23 cellular contexts compared by ENCODE assay signal in genomic region chr5:142740903-142741302, GRCh38. TPM values are rescaled to one million over a fixed set of nuclear protein-coding genes. Genes with fewer than 3 reads are reported as not detected.
A peak's percentile ranks its signal among the peaks of the same experiment; 100 is the strongest.
DNase-seq lines count a peak whose midpoint lies in the region; ATAC-seq and TF ChIP-seq lines count a peak whose summit lies in the region.
"Had no signal": no experiment of that assay in that cellular context is flagged by ENCODE, and none has a peak within 500 bp of the region (broad histone marks: within the 10 kb centered on the region; RNA-seq: fewer than 3 reads in every experiment).

No MANE protein-coding gene starts in this region.

- TF ChIP-seq CTCF in AG09319 (IDR thresholded peaks at IDR 0.05; ENCODE audit: low read depth, low read length) = no peak

- POLR2A ChIA-PET in CD4-positive, alpha-beta memory T cell (lab: Charles Lee; ENCODE audit: partially characterized antibody) = no interaction called here

- H3K4me1 ChIP-seq in adipocyte (ENCODE audit: control insufficient read depth, insufficient read depth, low read length) (peaks cover 29% of the 10 kb centered on the region), right cardiac atrium (ENCODE audit: control insufficient read depth, insufficient read depth, low read length) (peaks cover 10% of the 10 kb centered on the region)
- no peaks in the 10 kb centered on the region for H3K4me1 ChIP-seq in CD4-positive, alpha-beta memory T cell (ENCODE audit: insufficient read depth, low read length)

- no peaks in the 10 kb centered on the region for H3K9me3 Mint-ChIP-seq in CD4-positive, alpha-beta memory T cell
- H3K9me3 Mint-ChIP-seq: activated T-helper 2 cell treated with anti-CD3 and anti-CD28 coated beads, Interferon-gamma antibody, Interleukin-2, Interleukin-4, amounts not matched to agents 10 μg/mL and 5 μg/mL and 100 μg/mL, durations not matched to agents 14 hours and 24 hours and 36 hours had no signal

- no peak overlapping the region for H3K27ac Mint-ChIP-seq in CD4-positive, alpha-beta memory T cell
- H3K27ac Mint-ChIP-seq: activated T-helper 2 cell treated with anti-CD3 and anti-CD28 coated beads, Interferon-gamma antibody, Interleukin-2, Interleukin-4, amounts not matched to agents 10 μg/mL and 5 μg/mL and 100 μg/mL, durations not matched to agents 14 hours and 24 hours and 36 hours; type B pancreatic cell had no signal

- H3K4me1 Mint-ChIP-seq in CD4-positive, alpha-beta memory T cell = peaks cover 0 to 11% (median 2%) of the 10 kb centered on the region in 4 donors

- peak in 1 of 2 donors; percentile 34 for ATAC-seq in right cardiac atrium
- ATAC-seq in HG02571 (IDR thresholded peaks at IDR 0.05; ENCODE audit: unreplicated experiment) = no peak
- no peak for ATAC-seq in GM21423 (IDR thresholded peaks at IDR 0.05; ENCODE audit: unreplicated experiment)
- ATAC-seq: GM12878 had no signal

- 63% methylated on average over 2 of the region's 2 CpGs for WGBS in right cardiac atrium

- no peaks in the 10 kb centered on the region for H3K36me3 ChIP-seq in adipocyte (ENCODE audit: control insufficient read depth, insufficient read depth, low read length, severe bottlenecking)
- H3K36me3 ChIP-seq in CD4-positive, alpha-beta memory T cell (ENCODE audit: insufficient read depth, low read length) = no peaks in the 10 kb centered on the region
- H3K36me3 ChIP-seq: BLaER1 treated with 17β-estradiol and CSF1 and Interleukin-3, amounts not matched to agents 10 nM and 100 nM; brain microvascular endothelial cell; neutrophil; stomach had no signal

- peak overlapping the region; percentile 5 for H3K27ac ChIP-seq in right cardiac atrium (ENCODE audit: low read length)
- no peak overlapping the region for H3K27ac ChIP-seq in CD4-positive, alpha-beta memory T cell (ENCODE audit: low read depth, low read length)
- H3K27ac ChIP-seq: BLaER1 treated with 17β-estradiol and CSF1 and Interleukin-3, amounts not matched to agents 10 nM and 100 nM; brain microvascular endothelial cell; neutrophil; RWPE1; stomach had no signal

- intact Hi-C loops in right cardiac atrium (cut with DNase I) = loop anchor here in 1 of 4 donors (10.0 kb wide), 1 partner anchor 134 kb away; no protein-coding TSS in a partner anchor
- intact Hi-C loops in CD4-positive, alpha-beta memory T cell (cut with micrococcal nuclease) = no loop called here

- peaks cover 7 to 9% of the 10 kb centered on the region in 2 donors for H3K27me3 Mint-ChIP-seq in CD4-positive, alpha-beta memory T cell

- peak overlapping the region; percentile 63 for H3K4me3 ChIP-seq in adipocyte (ENCODE audit: low read length)
- H3K4me3 ChIP-seq in right cardiac atrium (ENCODE audit: low read length) = no peak overlapping the region
- H3K4me3 ChIP-seq in CD4-positive, alpha-beta memory T cell (ENCODE audit: low read length in 2 of 2) = no peak overlapping the region
- H3K4me3 ChIP-seq: BLaER1 treated with 17β-estradiol and CSF1 and Interleukin-3, amounts not matched to agents 10 nM and 100 nM; GM12878; stomach had no signal

- no peaks in the 10 kb centered on the region for H3K36me3 Mint-ChIP-seq in CD4-positive, alpha-beta memory T cell
- H3K36me3 Mint-ChIP-seq: type B pancreatic cell had no signal

- DNase-seq in AG09319 (ENCODE audit: extremely low read depth, low read depth) (peak; percentile 65), GM03348 (ENCODE audit: low spot score) (peak; percentile 75), adipocyte (ENCODE audit: low read depth) (peak; percentile 79), right cardiac atrium (no peak)
- DNase-seq in CD4-positive, alpha-beta memory T cell = no peak
- DNase-seq: activated CD4-positive, alpha-beta T cell treated with anti-CD3 and anti-CD28 coated beads for 4 hours; brain microvascular endothelial cell; kidney; mammary epithelial cell; NCI-H1092 treated with DMSO at 0.1 percent for 48 hours; NCI-H2081 treated with DMSO at 0.1 percent for 48 hours; NCI-H510A; stimulated activated CD4-positive, alpha-beta T cell treated with anti-CD3 and anti-CD28 coated beads, Interleukin-12 subunit alpha, Interleukin-12 subunit beta, amount 100 ng/mL, for 4 hours; stomach had no signal

- no peak overlapping the region for H3K4me3 Mint-ChIP-seq in CD4-positive, alpha-beta memory T cell
- H3K4me3 Mint-ChIP-seq: type B pancreatic cell had no signal

- H3K9ac ChIP-seq in adipocyte (ENCODE audit: low read length) = peak overlapping the region; percentile 65
- H3K9ac ChIP-seq: BLaER1 treated with 17β-estradiol and CSF1 and Interleukin-3, amounts not matched to agents 10 nM and 100 nM had no signal

- no peaks in the 10 kb centered on the region for H3K27me3 ChIP-seq in adipocyte (replicated peaks; ENCODE audit: control insufficient read depth, insufficient read depth, low read length)
- H3K27me3 ChIP-seq in right cardiac atrium (ENCODE audit: control insufficient read depth, insufficient read depth) = no peaks in the 10 kb centered on the region
- no peaks in the 10 kb centered on the region for H3K27me3 ChIP-seq in CD4-positive, alpha-beta memory T cell (ENCODE audit: insufficient read depth, low read length)
- H3K27me3 ChIP-seq: BLaER1 treated with 17β-estradiol and CSF1 and Interleukin-3, amounts not matched to agents 10 nM and 100 nM; brain microvascular endothelial cell; neutrophil; stomach had no signal

- H3K9me3 ChIP-seq in adipocyte (ENCODE audit: control insufficient read depth, low read length) (no peaks in the 10 kb centered on the region), right cardiac atrium (ENCODE audit: control insufficient read depth, low read length) (no peaks in the 10 kb centered on the region)
- H3K9me3 ChIP-seq in CD4-positive, alpha-beta memory T cell (ENCODE audit: control insufficient read depth in 1 of 2, low read length in 2 of 2) = no peaks in the 10 kb centered on the region
- H3K9me3 ChIP-seq: BLaER1 treated with 17β-estradiol and CSF1 and Interleukin-3, amounts not matched to agents 10 nM and 100 nM; neutrophil; stomach had no signal

- CTCF ChIA-PET in CD4-positive, alpha-beta memory T cell (lab: Charles Lee; ENCODE audit: partially characterized antibody) = interaction anchor here (1.1 to 4.6 kb wide), 2 partner anchors 24 to 27 kb away, joined by 5 to 27 read pairs; no protein-coding TSS in a partner anchor

RNA-seq across cellular contexts. Expression of gene ARHGAP26, which starts 29.3 kb away (rescaled TPM):
- total RNA-seq in right cardiac atrium = 10 to 100 TPM; 44.4 to 56.9 (median 47.8) TPM
- 13.2 TPM for polyA plus RNA-seq in right cardiac atrium
- 10 to 100 TPM; 22.6 to 22.7 TPM for total RNA-seq in CD4-positive, alpha-beta memory T cell
- 10 to 100 TPM in 1 of 2 donors, 1 to 10 TPM in 1; 2.0 to 11.9 TPM for polyA plus RNA-seq in CD4-positive, alpha-beta memory T cell

RNA-seq across cellular contexts. Expression of gene FGF1, which starts 55.0 kb away (rescaled TPM):
- total RNA-seq in right cardiac atrium = 10 to 100 TPM; 23.1 to 39.2 (median 30.0) TPM
- polyA plus RNA-seq in right cardiac atrium = 25.0 TPM
- total RNA-seq in CD4-positive, alpha-beta memory T cell = not detected
- not detected for polyA plus RNA-seq in CD4-positive, alpha-beta memory T cell
- total RNA-seq: activated T-helper 2 cell treated with anti-CD3 and anti-CD28 coated beads, Interferon-gamma antibody, Interleukin-2, Interleukin-4, amounts not matched to agents 10 μg/mL and 5 μg/mL and 100 μg/mL, durations not matched to agents 14 hours and 24 hours and 36 hours; GM12878; pulmonary artery endothelial cell had no signal
- polyA plus RNA-seq: GM12878 had no signal

Comparison
In these comparisons a context has a peak if more than half of its experiments do, and no peak if none do; other contexts are left out.
1. DNase-seq: peak in AG09319 (single experiment), GM03348 (single experiment) and adipocyte (single experiment); none in right cardiac atrium (0 of 3) and CD4-positive, alpha-beta memory T cell (0 of 5).
2. RNA of gene FGF1, which starts 55.0 kb away (total RNA-seq): 23.1 to 39.2 TPM in right cardiac atrium; not detected in CD4-positive, alpha-beta memory T cell; every median in the first group is over 10 times any median in the second.